8 cellular contexts compared by ENCODE assay signal in genomic region chr17:49224198-49224996, GRCh38. TPM values are rescaled to one million over a fixed set of nuclear protein-coding genes. Genes with fewer than 3 reads are reported as not detected.
DNase-seq lines count a peak whose midpoint lies in the region; ATAC-seq and TF ChIP-seq lines count a peak whose summit lies in the region.

No MANE protein-coding gene starts in this region.

- 4 to 6% methylated on average over 22 to 29 of the region's 95 CpGs for WGBS in upper lobe of left lung, 2 donors

- ATAC-seq in activated naive CD8-positive, alpha-beta T cell treated with anti-CD3 and anti-CD28 coated beads, Interleukin-2, amount 50 U/mL, for 24 hours: peak; percentile 25
- ATAC-seq in lower lobe of right lung (peak; percentile 38 to 44), upper lobe of left lung (ENCODE audit: low FRiP score in 2 of 2) (peak in 1 of 2 donors; percentile 26), HG02938 (IDR thresholded peaks at IDR 0.05; ENCODE audit: unreplicated experiment) (no peak), GM21529 (IDR thresholded peaks at IDR 0.05; ENCODE audit: unreplicated experiment) (no peak)

- peak overlapping the region; percentile 61 for H3K4me3 Mint-ChIP-seq in activated naive CD8-positive, alpha-beta T cell treated with anti-CD3 and anti-CD28 coated beads, Interleukin-2, amount 50 U/mL, for 24 hours

- peaks cover 8% of the 10 kb centered on the region for H3K36me3 Mint-ChIP-seq in activated naive CD8-positive, alpha-beta T cell treated with anti-CD3 and anti-CD28 coated beads, Interleukin-2, amount 50 U/mL, for 24 hours (ENCODE audit: low read depth)

- H3K4me3 ChIP-seq in lower lobe of right lung: peak overlapping the region; percentile 41
- H3K4me3 ChIP-seq in upper lobe of left lung: peak overlapping the region in 3 of 4 donors; percentile 16 to 38 (median 20)

- DNase-seq in DMS79 (lab: John Stamatoyannopoulos, UW) (peak; percentile 27), NCI-H774 (lab: John Stamatoyannopoulos, UW) (peak; percentile 36), lower lobe of right lung (peak; percentile 62), upper lobe of left lung (peak; percentile 36 to 92), GOT3 (lab: John Stamatoyannopoulos, UW) (no peak)
- peak; percentile 46 for DNase-seq in activated naive CD8-positive, alpha-beta T cell treated with anti-CD3 and anti-CD28 coated beads, Interleukin-2, amount 50 U/mL, for 24 hours

- H3K27me3 ChIP-seq in lower lobe of right lung (ENCODE audit: low read depth) (peaks cover 39% of the 10 kb centered on the region), upper lobe of left lung (peaks cover 0 to 9% (median 6%) of the 10 kb centered on the region in 4 donors)

- TF ChIP-seq CTCF in lower lobe of right lung (IDR thresholded peaks at IDR 0.05) (no peak), upper lobe of left lung (IDR thresholded peaks at IDR 0.05) (no peak)

- intact Hi-C loops in lower lobe of right lung (cut with DNase I): loop anchor here (10.0 kb wide), 1 partner anchor 50 kb away; no protein-coding TSS in a partner anchor

- peaks cover 11% of the 10 kb centered on the region for H3K36me3 ChIP-seq in lower lobe of right lung
- peaks cover 0 to 25% (median 5%) of the 10 kb centered on the region in 4 donors for H3K36me3 ChIP-seq in upper lobe of left lung

- TF ChIP-seq EP300 in upper lobe of left lung (IDR thresholded peaks at IDR 0.05): no peak

- H3K27me3 Mint-ChIP-seq in activated naive CD8-positive, alpha-beta T cell treated with anti-CD3 and anti-CD28 coated beads, Interleukin-2, amount 50 U/mL, for 24 hours: peaks cover 25% of the 10 kb centered on the region

- no peaks in the 10 kb centered on the region for H3K9me3 ChIP-seq in lower lobe of right lung
- no peaks in the 10 kb centered on the region for H3K9me3 ChIP-seq in upper lobe of left lung

- peak in 1 of 4 donors; percentile 14 for TF ChIP-seq POLR2A in upper lobe of left lung (IDR thresholded peaks at IDR 0.05)

- peaks cover 35% of the 10 kb centered on the region for H3K4me1 Mint-ChIP-seq in activated naive CD8-positive, alpha-beta T cell treated with anti-CD3 and anti-CD28 coated beads, Interleukin-2, amount 50 U/mL, for 24 hours

- no peak overlapping the region for H3K27ac ChIP-seq in lower lobe of right lung
- H3K27ac ChIP-seq in upper lobe of left lung: no peak overlapping the region

- H3K27ac Mint-ChIP-seq in activated naive CD8-positive, alpha-beta T cell treated with anti-CD3 and anti-CD28 coated beads, Interleukin-2, amount 50 U/mL, for 24 hours: no peak overlapping the region

- no peaks in the 10 kb centered on the region for H3K9me3 Mint-ChIP-seq in activated naive CD8-positive, alpha-beta T cell treated with anti-CD3 and anti-CD28 coated beads, Interleukin-2, amount 50 U/mL, for 24 hours

- H3K4me1 ChIP-seq in lower lobe of right lung (peaks cover 29% of the 10 kb centered on the region), upper lobe of left lung (peaks cover 23 to 42% (median 30%) of the 10 kb centered on the region in 4 donors)

RNA-seq across cellular contexts. Expression of gene PHOSPHO1, which starts 6.2 kb away (rescaled TPM):
- total RNA-seq in lower lobe of right lung (1.9 TPM), upper lobe of left lung (1 to 10 TPM in 4 of 6 donors, under 1 TPM in 1, not detected in 1; 0.30 to 4.7 (median 3.1) TPM)

RNA-seq across cellular contexts. Expression of gene ABI3, which starts 13.9 kb away (rescaled TPM):
- 46.8 TPM for total RNA-seq in lower lobe of right lung
- total RNA-seq in upper lobe of left lung: 10 to 100 TPM in 4 of 6 donors, 1 to 10 TPM in 2; 8.5 to 38.4 (median 27.3) TPM

RNA-seq across cellular contexts. Expression of gene GNGT2, which starts 14.0 kb away (rescaled TPM):
- total RNA-seq in lower lobe of right lung: 21.1 TPM
- total RNA-seq in upper lobe of left lung: 10 to 100 TPM in 3 of 6 donors, 1 to 10 TPM in 3; 1.1 to 22.5 (median 9.9) TPM

Comparison
In these comparisons a context has a peak if more than half of its experiments do, and no peak if none do; other contexts are left out.
1. ATAC-seq: peak in activated naive CD8-positive, alpha-beta T cell treated with anti-CD3 and anti-CD28 coated beads, Interleukin-2, amount 50 U/mL, for 24 hours (single experiment) and lower lobe of right lung (2 of 2); none in HG02938 (single experiment) and GM21529 (single experiment).